Comparison of ENCODE assay signal across 27 cellular contexts in the genomic region with DNA sequence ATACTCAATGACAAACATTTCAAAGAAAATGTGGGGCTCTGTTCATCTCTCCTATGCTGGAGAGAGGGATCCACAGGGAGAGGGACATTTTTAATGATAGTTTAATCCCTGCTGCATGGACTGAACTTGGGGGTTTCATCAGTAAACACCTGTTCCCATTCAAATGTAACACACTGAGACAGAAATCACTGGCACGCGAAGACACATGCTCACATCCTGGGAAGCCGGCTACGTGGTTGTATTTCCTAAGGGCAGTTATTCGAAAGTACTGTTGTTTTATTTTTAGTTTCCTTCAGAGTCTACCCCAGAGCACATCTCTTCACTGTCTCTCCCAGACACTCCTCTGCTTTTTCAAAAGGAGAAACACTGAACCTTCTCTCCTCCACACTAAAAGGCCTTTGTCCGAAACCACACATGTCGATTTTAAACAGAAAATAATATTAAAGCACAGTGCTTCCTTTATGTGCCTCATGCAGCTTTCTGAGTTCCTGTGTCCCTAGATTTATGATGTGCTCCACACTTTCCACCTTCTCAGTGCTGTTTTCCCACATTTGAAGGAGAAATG. TPM values are rescaled to one million over a fixed set of nuclear protein-coding genes. Genes with fewer than 3 reads are reported as not detected.
A peak's percentile ranks its signal among the peaks of the same experiment; 100 is the strongest.
DNase-seq lines count a peak whose midpoint lies in the region; ATAC-seq and TF ChIP-seq lines count a peak whose summit lies in the region.
"Had no signal": no experiment of that assay in that cellular context is flagged by ENCODE, and none has a peak within 500 bp of the region (broad histone marks: within the 10 kb centered on the region; RNA-seq: fewer than 3 reads in every experiment).

No MANE protein-coding gene starts in this region.

- no peaks in the 10 kb centered on the region for H3K9me2 ChIP-seq in Loucy (replicated peaks; ENCODE audit: low read depth, low read length)
- no peaks in the 10 kb centered on the region for H3K9me2 ChIP-seq in SU-DHL-6 (replicated peaks; ENCODE audit: insufficient read depth, low read length)

- H3K4me1 ChIP-seq in Loucy (ENCODE audit: insufficient read depth, low read length, poor library complexity, severe bottlenecking) = no peaks in the 10 kb centered on the region
- peaks cover 10% of the 10 kb centered on the region for H3K4me1 ChIP-seq in osteoblast (ENCODE audit: insufficient read depth, low read length)
- H3K4me1 ChIP-seq: SJSA1 had no signal

- peaks cover 38% of the 10 kb centered on the region for H3K4me1 Mint-ChIP-seq in glutamatergic neuron (ENCODE audit: low read depth, unreplicated experiment)
- H3K4me1 Mint-ChIP-seq: CD14-positive monocyte had no signal

- peak overlapping the region; percentile 80 for H3K27ac ChIP-seq in SU-DHL-6 (ENCODE audit: low read depth, low read length)
- no peak overlapping the region for H3K27ac ChIP-seq in osteoblast (ENCODE audit: low read depth, low read length)
- H3K27ac ChIP-seq: HL-60, RWPE1, SJSA1 had no signal

- H3K79me2 ChIP-seq in Loucy (ENCODE audit: insufficient read depth, low read length) (no peaks in the 10 kb centered on the region), SU-DHL-6 (ENCODE audit: insufficient read depth, low read length) (no peaks in the 10 kb centered on the region), osteoblast (ENCODE audit: insufficient read depth, low read length) (no peaks in the 10 kb centered on the region)

- no peaks in the 10 kb centered on the region for H3K36me3 ChIP-seq in Loucy (ENCODE audit: insufficient read depth, low read length)
- no peaks in the 10 kb centered on the region for H3K36me3 ChIP-seq in SU-DHL-6 (ENCODE audit: low read length)
- no peaks in the 10 kb centered on the region for H3K36me3 ChIP-seq in osteoblast (ENCODE audit: insufficient read depth, low read length)
- H3K36me3 ChIP-seq: SJSA1 had no signal

- no peaks in the 10 kb centered on the region for H3K27me3 ChIP-seq in Loucy (ENCODE audit: insufficient read depth, low read length, poor library complexity, severe bottlenecking)
- no peaks in the 10 kb centered on the region for H3K27me3 ChIP-seq in SU-DHL-6 (ENCODE audit: low read length)
- no peaks in the 10 kb centered on the region for H3K27me3 ChIP-seq in osteoblast (ENCODE audit: insufficient read depth, low read length)
- H3K27me3 ChIP-seq: SJSA1 had no signal

- peak overlapping the region; percentile 40 for H3K27ac Mint-ChIP-seq in glutamatergic neuron (ENCODE audit: unreplicated experiment)

- H3K9me3 ChIP-seq in Loucy (ENCODE audit: insufficient read depth, low read depth, low read length) = no peaks in the 10 kb centered on the region
- no peaks in the 10 kb centered on the region for H3K9me3 ChIP-seq in SU-DHL-6 (ENCODE audit: insufficient read depth, low read length)
- H3K9me3 ChIP-seq in osteoblast (ENCODE audit: low read depth, low read length) = no peaks in the 10 kb centered on the region
- H3K9me3 ChIP-seq: SJSA1 had no signal

- H3K9ac ChIP-seq in Loucy (ENCODE audit: low read depth, low read length, poor library complexity, severe bottlenecking) (no peak overlapping the region), SU-DHL-6 (ENCODE audit: low read length) (peak overlapping the region; percentile 36)

- no peak overlapping the region for H3K4me3 Mint-ChIP-seq in glutamatergic neuron (ENCODE audit: unreplicated experiment)
- H3K4me3 Mint-ChIP-seq: CD14-positive monocyte, H9 had no signal

- H3K36me3 Mint-ChIP-seq in glutamatergic neuron (ENCODE audit: unreplicated experiment) = no peaks in the 10 kb centered on the region
- H3K36me3 Mint-ChIP-seq: CD14-positive monocyte had no signal

- no peak overlapping the region for H3K4me3 ChIP-seq in Loucy (ENCODE audit: low read length, poor library complexity, severe bottlenecking)
- no peak overlapping the region for H3K4me3 ChIP-seq in SU-DHL-6 (ENCODE audit: insufficient read depth, low read length, poor library complexity, severe bottlenecking)
- no peak overlapping the region for H3K4me3 ChIP-seq in osteoblast (ENCODE audit: insufficient read depth, low read length)
- H3K4me3 ChIP-seq: SJSA1 had no signal

- H3K4me2 ChIP-seq in Loucy (ENCODE audit: low read depth, low read length, poor library complexity, severe bottlenecking) (no peak overlapping the region), SU-DHL-6 (ENCODE audit: low read depth, low read length, poor library complexity, severe bottlenecking) (peak overlapping the region; percentile 47), osteoblast (ENCODE audit: insufficient read depth, low read length) (no peak overlapping the region)

- peaks cover 4% of the 10 kb centered on the region for H3K9me3 Mint-ChIP-seq in glutamatergic neuron (ENCODE audit: unreplicated experiment)
- H3K9me3 Mint-ChIP-seq: H9 had no signal

- DNase-seq in glutamatergic neuron = no peak
- DNase-seq in osteoblast (ENCODE audit: insufficient read length, low spot score, missing footprints) = no peak
- DNase-seq in NCI-H1436 treated with DMSO at 0.1 percent for 48 hours (lab: John Stamatoyannopoulos, UW) = no peak
- no peak for DNase-seq in inferior parietal cortex (ENCODE audit: extremely low spot score)
- DNase-seq: COR-L47, DMS 273 treated with DMSO at 0.1 percent for 48 hours, DND-41, H9, IMR-90, Karpas-422, MM.1S, NCI-H1092, NCI-H2081 treated with DMSO at 0.1 percent for 48 hours, NCI-H2227 treated with DMSO at 0.1 percent for 48 hours, NCI-H510A treated with DMSO at 0.1 percent for 48 hours, NCI-H82, PC-3, SW 1271 had no signal

- H4K20me1 ChIP-seq in Loucy (ENCODE audit: insufficient read depth, low read length, poor library complexity, severe bottlenecking) (no peaks in the 10 kb centered on the region), SU-DHL-6 (ENCODE audit: low read depth, low read length) (no peaks in the 10 kb centered on the region), osteoblast (ENCODE audit: insufficient read depth, low read length) (no peaks in the 10 kb centered on the region)

- H3F3A ChIP-seq in Loucy (ENCODE audit: low read depth) (no peaks in the 10 kb centered on the region), SU-DHL-6 (ENCODE audit: insufficient read depth) (peaks cover 13% of the 10 kb centered on the region; the same call in 1 of the 2 replicates)

- no peak for TF ChIP-seq CTCF in Loucy (conservative IDR thresholded peaks at IDR 0.05; ENCODE audit: low read length)
- TF ChIP-seq CTCF in SU-DHL-6 (IDR thresholded peaks at IDR 0.05; ENCODE audit: insufficient read depth, low read length, poor library complexity, severe bottlenecking) = no peak
- no peak for TF ChIP-seq CTCF in glutamatergic neuron (IDR thresholded peaks at IDR 0.05; ENCODE audit: partially characterized antibody, unreplicated experiment)
- TF ChIP-seq CTCF in osteoblast (IDR thresholded peaks at IDR 0.05; ENCODE audit: extremely low read depth, low read depth, low read length) = no peak

- no peak for ATAC-seq in GM19455 (IDR thresholded peaks at IDR 0.05; ENCODE audit: unreplicated experiment)
- ATAC-seq in HG02798 (IDR thresholded peaks at IDR 0.05; ENCODE audit: poor library complexity, unreplicated experiment) = no peak
- ATAC-seq: PC-3 had no signal

- H2AFZ ChIP-seq in Loucy (ENCODE audit: low read length) (peak overlapping the region; percentile 44; the same call in 1 of the 2 replicates), SU-DHL-6 (ENCODE audit: low read depth, low read length, severe bottlenecking) (no peak overlapping the region), osteoblast (ENCODE audit: low read length) (peak overlapping the region; percentile 23)

- no peaks in the 10 kb centered on the region for H3K27me3 Mint-ChIP-seq in glutamatergic neuron (ENCODE audit: unreplicated experiment)

RNA-seq across cellular contexts. Expression of gene PTHLH, which starts 52.8 kb away (rescaled TPM):
- total RNA-seq in glutamatergic neuron (ENCODE audit: unreplicated experiment) (1.1 TPM), osteoblast (2.2 and 3.2 TPM in 2 replicates)
- total RNA-seq: G401 had no signal
